8 cellular contexts compared by ENCODE assay signal in genomic region chr7:140316165-140316661, GRCh38.
A peak's percentile ranks its signal among the peaks of the same experiment; 100 is the strongest.
DNase-seq lines count a peak whose midpoint lies in the region; ATAC-seq and TF ChIP-seq lines count a peak whose summit lies in the region.

No MANE protein-coding gene starts in this region.

- in situ Hi-C loops in brain microvascular endothelial cell (cut with HindIII; ENCODE audit: low pct_ligation_motif_present, low sequenced_read_pairs): no loop called here

- ATAC-seq in HG03175 (IDR thresholded peaks at IDR 0.05; ENCODE audit: unreplicated experiment) (no peak), HG03354 (IDR thresholded peaks at IDR 0.05; ENCODE audit: poor library complexity, severe bottlenecking, unreplicated experiment) (no peak)

- peaks cover 36% of the 10 kb centered on the region for H3K4me1 ChIP-seq in suprapubic skin

- peak overlapping the region; percentile 6 for H3K27ac ChIP-seq in brain microvascular endothelial cell
- H3K27ac ChIP-seq in layer of hippocampus (ENCODE audit: low read depth, low read length): peak overlapping the region; percentile 53
- H3K27ac ChIP-seq in suprapubic skin: peak overlapping the region; percentile 88

- H3K36me3 ChIP-seq in MG63: no peaks in the 10 kb centered on the region
- H3K36me3 ChIP-seq in brain microvascular endothelial cell (replicated peaks): no peaks in the 10 kb centered on the region
- no peaks in the 10 kb centered on the region for H3K36me3 ChIP-seq in suprapubic skin

- TF ChIP-seq POLR2A in suprapubic skin (IDR thresholded peaks at IDR 0.05): no peak

- 2% methylated on average over 6 of the region's 7 CpGs for WGBS in suprapubic skin

- H3K4me3 ChIP-seq in MG63: no peak overlapping the region
- no peak overlapping the region for H3K4me3 ChIP-seq in brain microvascular endothelial cell (ENCODE audit: low read depth, low read length)
- peak overlapping the region; percentile 33 for H3K4me3 ChIP-seq in suprapubic skin

- TF ChIP-seq CTCF in brain microvascular endothelial cell (IDR thresholded peaks at IDR 0.05; ENCODE audit: low read depth, low read length, missing control alignments) (no peak), suprapubic skin (IDR thresholded peaks at IDR 0.05) (no peak)

- H3K27me3 ChIP-seq in MG63 (no peaks in the 10 kb centered on the region), brain microvascular endothelial cell (replicated peaks) (no peaks in the 10 kb centered on the region), layer of hippocampus (ENCODE audit: control insufficient read depth, insufficient read depth, low read length) (no peaks in the 10 kb centered on the region), suprapubic skin (no peaks in the 10 kb centered on the region)

- TF ChIP-seq EP300 in suprapubic skin (IDR thresholded peaks at IDR 0.05): no peak

- no peaks in the 10 kb centered on the region for H3K9me3 ChIP-seq in MG63
- H3K9me3 ChIP-seq in suprapubic skin: no peaks in the 10 kb centered on the region

- DNase-seq in C1 segment of cervical spinal cord (lab: John Stamatoyannopoulos, UW) (peak in 13 of 14 donors; percentile 7 to 90 (median 55)), MG63 (peak; percentile 85), brain microvascular endothelial cell (peak; percentile 66), suprapubic skin (ENCODE audit: low spot score in 2 of 2) (peak; percentile 87 to 88), NCI-H146 (lab: John Stamatoyannopoulos, UW) (no peak)

Comparison
In these comparisons a context has a peak if more than half of its experiments do, and no peak if none do; other contexts are left out.
1. H3K27ac ChIP-seq: peak in every context shown above with its lines; median percentile 88 in suprapubic skin; 53 in layer of hippocampus; 6 in brain microvascular endothelial cell.